In genomic region chr6:144217264-144217663, GRCh38 we compare ENCODE assay signal across 8 cellular contexts.
DNase-seq lines count a peak whose midpoint lies in the region; TF ChIP-seq lines count a peak whose summit lies in the region.

No MANE protein-coding gene starts in this region.

- H3K4me1 Mint-ChIP-seq in activated T-cell treated with anti-CD3 and anti-CD28 coated beads, Interleukin-2, amount 50 U/mL, for 24 hours (ENCODE audit: low read depth) = peaks cover 37% of the 10 kb centered on the region
- H3K4me1 Mint-ChIP-seq in activated CD4-positive, alpha-beta memory T cell treated with anti-CD3 and anti-CD28 coated beads, Interleukin-2, amount 10 ng/mL, durations not matched to agents 7 days and 5 days = peaks cover 33% of the 10 kb centered on the region

- TF ChIP-seq POLR2A in testis (IDR thresholded peaks at IDR 0.05) = no peak
- TF ChIP-seq POLR2A in adrenal gland (IDR thresholded peaks at IDR 0.05) = no peak

- TF ChIP-seq CTCF in testis (IDR thresholded peaks at IDR 0.05) (no peak), adrenal gland (IDR thresholded peaks at IDR 0.05) (no peak), GM13977 (IDR thresholded peaks at IDR 0.05; ENCODE audit: extremely low read depth, insufficient read depth, missing control alignments) (no peak)

- H3K9me3 ChIP-seq in testis = no peaks in the 10 kb centered on the region
- H3K9me3 ChIP-seq in adrenal gland (replicated peaks in 1 of 3) = no peaks in the 10 kb centered on the region

- peak overlapping the region; percentile 90 for H3K4me3 Mint-ChIP-seq in activated T-cell treated with anti-CD3 and anti-CD28 coated beads, Interleukin-2, amount 50 U/mL, for 24 hours
- H3K4me3 Mint-ChIP-seq in activated CD4-positive, alpha-beta memory T cell treated with anti-CD3 and anti-CD28 coated beads, Interleukin-2, amount 10 ng/mL, durations not matched to agents 7 days and 5 days = peak overlapping the region; percentile 83

- peaks cover 11% of the 10 kb centered on the region for H3K4me1 ChIP-seq in testis
- peaks cover 5 to 17% of the 10 kb centered on the region in 2 donors for H3K4me1 ChIP-seq in adrenal gland (replicated peaks in 1 of 2)

- H3K27me3 ChIP-seq in testis = no peaks in the 10 kb centered on the region
- H3K27me3 ChIP-seq in adrenal gland = no peaks in the 10 kb centered on the region

- no peak overlapping the region for H3K27ac Mint-ChIP-seq in activated T-cell treated with anti-CD3 and anti-CD28 coated beads, Interleukin-2, amount 50 U/mL, for 24 hours
- peak overlapping the region; percentile 24 for H3K27ac Mint-ChIP-seq in activated CD4-positive, alpha-beta memory T cell treated with anti-CD3 and anti-CD28 coated beads, Interleukin-2, amount 10 ng/mL, durations not matched to agents 7 days and 5 days

- H3K9me3 Mint-ChIP-seq in activated T-cell treated with anti-CD3 and anti-CD28 coated beads, Interleukin-2, amount 50 U/mL, for 24 hours = peaks cover 7% of the 10 kb centered on the region
- H3K9me3 Mint-ChIP-seq in activated CD4-positive, alpha-beta memory T cell treated with anti-CD3 and anti-CD28 coated beads, Interleukin-2, amount 10 ng/mL, durations not matched to agents 7 days and 5 days = peaks cover 5% of the 10 kb centered on the region

- CTCF ChIA-PET in activated CD4-positive, alpha-beta memory T cell treated with anti-CD3 and anti-CD28 coated beads, Interleukin-2, amount 10 ng/mL, durations not matched to agents 7 days and 5 days (lab: Charles Lee) = interaction anchor here (0.8 to 3.7 kb wide), 12 partner anchors 12 to 273 kb away, joined by 3 to 31 read pairs (median 4); partner anchors contain the start of gene SF3B5

- intact Hi-C loops in testis (cut with DNase I; ENCODE audit: low total_unique reads) = loop anchor here (5.0 kb wide), 1 partner anchor 260 kb away; no protein-coding TSS in a partner anchor
- intact Hi-C loops in adrenal gland (cut with DNase I) = loop anchor here (5.0 to 10.0 kb wide), 5 partner anchors 62 to 268 kb away; partner anchors contain the start of genes SF3B5 (in 1 of the 2), STX11 (in 1 of the 2) and UTRN (in 1 of the 2)

- H3K36me3 Mint-ChIP-seq in activated T-cell treated with anti-CD3 and anti-CD28 coated beads, Interleukin-2, amount 50 U/mL, for 24 hours (ENCODE audit: low read depth) = peaks cover 5% of the 10 kb centered on the region
- H3K36me3 Mint-ChIP-seq in activated CD4-positive, alpha-beta memory T cell treated with anti-CD3 and anti-CD28 coated beads, Interleukin-2, amount 10 ng/mL, durations not matched to agents 7 days and 5 days (ENCODE audit: low read depth) = peaks cover 7% of the 10 kb centered on the region

- no peaks in the 10 kb centered on the region for H3K36me3 ChIP-seq in testis (ENCODE audit: low read depth, missing control alignments)
- H3K36me3 ChIP-seq in adrenal gland (replicated peaks in 1 of 2) = no peaks in the 10 kb centered on the region

- peak overlapping the region in 1 of 2 donors; percentile 89 for H3K4me3 ChIP-seq in testis
- H3K4me3 ChIP-seq in adrenal gland = peak overlapping the region in 1 of 4 donors; percentile 58

- peak overlapping the region; percentile 98 to 99 for H3K27ac ChIP-seq in testis
- peak overlapping the region in 1 of 5 donors; percentile 98 for H3K27ac ChIP-seq in adrenal gland

- peaks cover 3% of the 10 kb centered on the region for H3K27me3 Mint-ChIP-seq in activated T-cell treated with anti-CD3 and anti-CD28 coated beads, Interleukin-2, amount 50 U/mL, for 24 hours
- peaks cover 1% of the 10 kb centered on the region for H3K27me3 Mint-ChIP-seq in activated CD4-positive, alpha-beta memory T cell treated with anti-CD3 and anti-CD28 coated beads, Interleukin-2, amount 10 ng/mL, durations not matched to agents 7 days and 5 days

- POLR2A ChIA-PET in activated CD4-positive, alpha-beta memory T cell treated with anti-CD3 and anti-CD28 coated beads, Interleukin-2, amount 10 ng/mL, durations not matched to agents 7 days and 5 days (lab: Charles Lee) = interaction anchor here (0.7 to 3.2 kb wide), 7 partner anchors 31 to 367 kb away, joined by 3 to 29 read pairs (median 4); partner anchors contain the start of genes SF3B5 and STX11

- in situ Hi-C loops in GM13977 (cut with MboI; ENCODE audit: low pct_unique_long_range_greater_than_20kb, low sequenced_read_pairs, unreplicated experiment) = loop anchor here (10.0 to 25.0 kb wide), 2 partner anchors 122 to 655 kb away; partner anchors contain the start of gene SF3B5

- no peak for DNase-seq in activated T-cell treated with anti-CD3 and anti-CD28 coated beads, Interleukin-2, amount 50 U/mL, for 24 hours
- DNase-seq in activated T-cell treated with anti-CD3 and anti-CD28 coated beads for 4 hours (no peak), inferior parietal cortex (ENCODE audit: extremely low spot score) (peak; percentile 26), testis (peak; percentile 20), adrenal gland (no peak), GM13977 (ENCODE audit: low spot score) (no peak)
- no peak for DNase-seq in activated CD4-positive, alpha-beta memory T cell treated with anti-CD3 and anti-CD28 coated beads, Interleukin-2, amount 10 ng/mL, durations not matched to agents 7 days and 5 days
- DNase-seq in stimulated activated CD4-positive, alpha-beta T cell treated with anti-CD3 and anti-CD28 coated beads, Interleukin-4, amount 100 ng/mL, for 1 hour = no peak

- 18 to 36% methylated on average over 11 of the region's 11 CpGs for WGBS in testis, 2 donors
- WGBS in adrenal gland, 4 donors = 62 to 72% (median 67%) methylated on average over 11 of the region's 11 CpGs

Comparison
In these comparisons a context has a peak if more than half of its experiments do, and no peak if none do; other contexts are left out.
1. DNase-seq: peak in inferior parietal cortex (single experiment) and testis (single experiment); none in activated T-cell treated with anti-CD3 and anti-CD28 coated beads, Interleukin-2, amount 50 U/mL, for 24 hours (single experiment), activated T-cell treated with anti-CD3 and anti-CD28 coated beads for 4 hours (single experiment), activated CD4-positive, alpha-beta memory T cell treated with anti-CD3 and anti-CD28 coated beads, Interleukin-2, amount 10 ng/mL, durations not matched to agents 7 days and 5 days (single experiment), stimulated activated CD4-positive, alpha-beta T cell treated with anti-CD3 and anti-CD28 coated beads, Interleukin-4, amount 100 ng/mL, for 1 hour (single experiment), adrenal gland (0 of 7) and GM13977 (single experiment).